10 cellular contexts compared by ENCODE assay signal in genomic region chr9:127503379-127503921, GRCh38. TPM values are rescaled to one million over a fixed set of nuclear protein-coding genes. Genes with fewer than 3 reads are reported as not detected.
A peak's percentile ranks its signal among the peaks of the same experiment; 100 is the strongest.
DNase-seq lines count a peak whose midpoint lies in the region; ATAC-seq, FAIRE-seq and TF ChIP-seq lines count a peak whose summit lies in the region.
"Had no signal": no experiment of that assay in that cellular context is flagged by ENCODE, and none has a peak within 500 bp of the region (broad histone marks: within the 10 kb centered on the region; RNA-seq: fewer than 3 reads in every experiment).

No MANE protein-coding gene starts in this region.

- TF ChIP-seq RAD21 in K562 (CRISPR knock-in tag; conservative IDR thresholded peaks at IDR 0.05 in 1 of 2, IDR thresholded peaks at IDR 0.05 in 1 of 2) = no peak

- intact Hi-C loops in activated CD8-positive, alpha-beta T cell treated with anti-CD3 and anti-CD28 coated beads for 36 hours (cut with micrococcal nuclease) = loop anchor here (10.0 kb wide), 1 partner anchor 231 kb away; the partner anchor contains the start of gene TOR2A
- intact Hi-C loops in K562 (cut with micrococcal nuclease) (loop anchor here (10.0 kb wide), 1 partner anchor 411 kb away; the partner anchor contains the start of gene ST6GALNAC4), adrenal gland (cut with DNase I) (loop anchor here (5.0 to 10.0 kb wide), 3 partner anchors 84 to 421 kb away; partner anchors contain the start of gene TOR2A (in 1 of the 2))

- TF ChIP-seq POLR2A in K562 (conservative IDR thresholded peaks at IDR 0.05) (no peak), adrenal gland (IDR thresholded peaks at IDR 0.05) (no peak)

- ATAC-seq in activated CD8-positive, alpha-beta T cell treated with anti-CD3 and anti-CD28 coated beads, Interleukin-2, amount 10 ng/mL, durations not matched to agents 7 days and 5 days = no peak
- no peak for ATAC-seq in activated CD8-positive, alpha-beta T cell treated with anti-CD3 and anti-CD28 coated beads for 36 hours
- no peak; the same call in 2 of the 3 replicates for ATAC-seq in K562

- no peak for DNase-seq in activated CD8-positive, alpha-beta T cell treated with anti-CD3 and anti-CD28 coated beads, Interleukin-2, amount 10 ng/mL, durations not matched to agents 7 days and 5 days
- DNase-seq in activated CD8-positive, alpha-beta T cell treated with anti-CD3 and anti-CD28 coated beads for 36 hours = no peak
- no peak for DNase-seq in HFFc6
- no peak for DNase-seq in K562 (ENCODE audit: extremely low read depth in 1 of 4, low spot score in 3 of 4)
- DNase-seq in neural crest cell (ENCODE audit: low read depth, low spot score) = no peak
- no peak for DNase-seq in BE2C
- no peak for DNase-seq in adrenal gland
- no peak for DNase-seq in SKM-1 (lab: John Stamatoyannopoulos, UW; ENCODE audit: unreplicated experiment)

- no peak overlapping the region for H3K4me3 Mint-ChIP-seq in activated CD8-positive, alpha-beta T cell treated with anti-CD3 and anti-CD28 coated beads, Interleukin-2, amount 10 ng/mL, durations not matched to agents 7 days and 5 days
- no peak overlapping the region for H3K4me3 Mint-ChIP-seq in activated CD8-positive, alpha-beta T cell treated with anti-CD3 and anti-CD28 coated beads for 36 hours
- H3K4me3 Mint-ChIP-seq in HFFc6 (no peak overlapping the region), neural crest cell (peak overlapping the region; percentile 32)
- H3K4me3 Mint-ChIP-seq: CD8-positive, alpha-beta T cell had no signal

- peaks cover 50% of the 10 kb centered on the region; the same call in 1 of the 3 replicates for H3K36me3 ChIP-seq in K562 (ENCODE audit: control insufficient read depth, insufficient read depth, low read length)
- H3K36me3 ChIP-seq in BE2C = no peaks in the 10 kb centered on the region
- H3K36me3 ChIP-seq in adrenal gland (replicated peaks in 1 of 2) = peaks cover 0 to 49% of the 10 kb centered on the region in 2 donors

- BruUV-seq in K562 (replicated peaks; lab: Mats Ljungman, UMichigan) = no TSS peak

- TF ChIP-seq CTCF in activated CD8-positive, alpha-beta T cell treated with anti-CD3 and anti-CD28 coated beads for 36 hours (IDR thresholded peaks at IDR 0.05) = no peak
- TF ChIP-seq CTCF in HFFc6 (IDR thresholded peaks at IDR 0.05) = no peak
- no peak for TF ChIP-seq CTCF in K562 (IDR thresholded peaks at IDR 0.05 in 2 of 3, conservative IDR thresholded peaks at IDR 0.05 in 1 of 3; ENCODE audit: insufficient read depth in 2 of 3, low read depth in 1 of 3, low read length in 3 of 3)
- TF ChIP-seq CTCF in neural crest cell (conservative IDR thresholded peaks at IDR 0.05) = no peak
- TF ChIP-seq CTCF in BE2C (IDR thresholded peaks at IDR 0.05; ENCODE audit: low read depth, low read length) = no peak
- no peak for TF ChIP-seq CTCF in adrenal gland (IDR thresholded peaks at IDR 0.05)

- H3K9me3 Mint-ChIP-seq in activated CD8-positive, alpha-beta T cell treated with anti-CD3 and anti-CD28 coated beads, Interleukin-2, amount 10 ng/mL, durations not matched to agents 7 days and 5 days (ENCODE audit: insufficient read depth) = no peaks in the 10 kb centered on the region
- H3K9me3 Mint-ChIP-seq in activated CD8-positive, alpha-beta T cell treated with anti-CD3 and anti-CD28 coated beads for 36 hours = no peaks in the 10 kb centered on the region
- H3K9me3 Mint-ChIP-seq in HFFc6 = no peaks in the 10 kb centered on the region; the same call in 1 of the 2 replicates
- H3K9me3 Mint-ChIP-seq in neural crest cell = no peaks in the 10 kb centered on the region
- H3K9me3 Mint-ChIP-seq: CD8-positive, alpha-beta T cell had no signal

- H3K4me1 ChIP-seq in K562 (replicated peaks in 1 of 2; ENCODE audit: control insufficient read depth in 2 of 2, insufficient read depth in 2 of 2, low read length in 2 of 2) = peaks cover 10 to 55% of the 10 kb centered on the region in 2 experiments
- no peaks in the 10 kb centered on the region for H3K4me1 ChIP-seq in BE2C
- H3K4me1 ChIP-seq in adrenal gland (replicated peaks in 1 of 2) = peaks cover 21 to 40% of the 10 kb centered on the region in 2 donors

- H2AFZ ChIP-seq in K562 (ENCODE audit: low read depth, low read length) = no peak overlapping the region

- POLR2A ChIA-PET in activated CD8-positive, alpha-beta T cell treated with anti-CD3 and anti-CD28 coated beads, Interleukin-2, amount 10 ng/mL, durations not matched to agents 7 days and 5 days (lab: Charles Lee) = no interaction called here
- POLR2A ChIA-PET in activated CD8-positive, alpha-beta T cell treated with anti-CD3 and anti-CD28 coated beads for 36 hours (lab: Charles Lee) = interaction anchor here (1.0 to 1.2 kb wide), 3 partner anchors 9 to 109 kb away, joined by 3 read pairs; no protein-coding TSS in a partner anchor
- POLR2A ChIA-PET in K562 (lab: Yijun Ruan, JAX) = interaction anchor here (2.2 kb wide), 1 partner anchor 83 kb away, joined by 6 read pairs; no protein-coding TSS in a partner anchor

- H3K27me3 ChIP-seq in K562 (ENCODE audit: control insufficient read depth in 2 of 2, insufficient read depth in 2 of 2, low read length in 2 of 2) (no peaks in the 10 kb centered on the region), BE2C (no peaks in the 10 kb centered on the region), adrenal gland (no peaks in the 10 kb centered on the region)
- H3K27me3 ChIP-seq: MG63 had no signal

- H3K9me1 ChIP-seq in K562 (ENCODE audit: control insufficient read depth, insufficient read depth, low read length) = no peaks in the 10 kb centered on the region

- no peak for TF ChIP-seq EP300 in K562 (IDR thresholded peaks at IDR 0.05; ENCODE audit: low read length)

- peaks cover 2% of the 10 kb centered on the region for H3K4me1 Mint-ChIP-seq in activated CD8-positive, alpha-beta T cell treated with anti-CD3 and anti-CD28 coated beads, Interleukin-2, amount 10 ng/mL, durations not matched to agents 7 days and 5 days (ENCODE audit: low read depth)
- H3K4me1 Mint-ChIP-seq in activated CD8-positive, alpha-beta T cell treated with anti-CD3 and anti-CD28 coated beads for 36 hours (ENCODE audit: low read depth) = no peaks in the 10 kb centered on the region
- peaks cover 29% of the 10 kb centered on the region for H3K4me1 Mint-ChIP-seq in HFFc6 (ENCODE audit: low read depth)
- peaks cover 7% of the 10 kb centered on the region for H3K4me1 Mint-ChIP-seq in neural crest cell

- in situ Hi-C loops in K562 (cut with MboI) = loop anchor here (5.0 kb wide), 4 partner anchors 84 to 424 kb away; partner anchors contain the start of genes AK1 and TOR2A

- no peaks in the 10 kb centered on the region for H4K20me1 ChIP-seq in K562 (replicated peaks; ENCODE audit: control insufficient read depth, insufficient read depth, low read length)

- H3K9ac ChIP-seq in K562 (ENCODE audit: insufficient read depth in 1 of 2, low read depth in 2 of 2, low read length in 2 of 2) = no peak overlapping the region; a peak in 1 of 4 replicates

- CTCF ChIA-PET in activated CD8-positive, alpha-beta T cell treated with anti-CD3 and anti-CD28 coated beads, Interleukin-2, amount 10 ng/mL, durations not matched to agents 7 days and 5 days (lab: Charles Lee) = interaction anchor here (0.6 to 3.3 kb wide), 12 partner anchors 9 to 232 kb away, joined by 3 to 40 read pairs (median 6); partner anchors contain the start of gene TOR2A
- CTCF ChIA-PET in activated CD8-positive, alpha-beta T cell treated with anti-CD3 and anti-CD28 coated beads for 36 hours (lab: Charles Lee) = interaction anchor here (0.6 to 3.6 kb wide), 23 partner anchors 11 to 1367 kb away, joined by 3 to 40 read pairs (median 4); no protein-coding TSS in a partner anchor
- CTCF ChIA-PET in K562 (lab: Yijun Ruan, JAX; ENCODE audit: low intra/inter-chr PET ratio) = interaction anchor here (0.6 to 4.5 kb wide), 4 partner anchors 83 to 418 kb away, joined by 3 to 50 read pairs (median 10); partner anchors contain the start of gene TOR2A

- H3K79me2 ChIP-seq in K562 (ENCODE audit: control insufficient read depth, insufficient read depth, low read length) = no peaks in the 10 kb centered on the region

- no peak overlapping the region for H3K4me2 ChIP-seq in K562 (ENCODE audit: insufficient read depth, low read length)

- H3K4me3 ChIP-seq in K562 (no peak overlapping the region), BE2C (ENCODE audit: low read depth, low read length) (no peak overlapping the region), adrenal gland (no peak overlapping the region)
- H3K4me3 ChIP-seq: MG63 had no signal

- no peak for FAIRE-seq in K562 (lab: Jason Lieb, UNC)

- no peaks in the 10 kb centered on the region for H3K27me3 Mint-ChIP-seq in activated CD8-positive, alpha-beta T cell treated with anti-CD3 and anti-CD28 coated beads, Interleukin-2, amount 10 ng/mL, durations not matched to agents 7 days and 5 days (ENCODE audit: low read depth)
- H3K27me3 Mint-ChIP-seq in activated CD8-positive, alpha-beta T cell treated with anti-CD3 and anti-CD28 coated beads for 36 hours = no peaks in the 10 kb centered on the region
- peaks cover 37% of the 10 kb centered on the region for H3K27me3 Mint-ChIP-seq in HFFc6 (ENCODE audit: insufficient read depth)
- H3K27me3 Mint-ChIP-seq in neural crest cell (ENCODE audit: low read depth) = no peaks in the 10 kb centered on the region

- 74% methylated on average over 14 of the region's 20 CpGs for WGBS in K562 (ENCODE audit: insufficient coverage, low coverage, missing lambda C conversion rate)
- 79 to 91% (median 83%) methylated on average over 15 to 20 of the region's 20 CpGs for WGBS in adrenal gland, 4 donors

- peaks cover 11% of the 10 kb centered on the region for H3K36me3 Mint-ChIP-seq in activated CD8-positive, alpha-beta T cell treated with anti-CD3 and anti-CD28 coated beads, Interleukin-2, amount 10 ng/mL, durations not matched to agents 7 days and 5 days (ENCODE audit: low read depth)
- no peaks in the 10 kb centered on the region for H3K36me3 Mint-ChIP-seq in activated CD8-positive, alpha-beta T cell treated with anti-CD3 and anti-CD28 coated beads for 36 hours (ENCODE audit: low read depth)
- H3K36me3 Mint-ChIP-seq in HFFc6 (ENCODE audit: low read depth) (peaks cover 10% of the 10 kb centered on the region; the same call in 1 of the 2 replicates), neural crest cell (ENCODE audit: low read depth) (no peaks in the 10 kb centered on the region)

- H3K27ac ChIP-seq in K562 (ENCODE audit: extremely low read depth, low read depth, low read length) (no peak overlapping the region), adrenal gland (peak overlapping the region in 2 of 5 donors; percentile 72 to 93)

- no peaks in the 10 kb centered on the region for H3K9me3 ChIP-seq in K562 (replicated peaks; ENCODE audit: control insufficient read depth, insufficient read depth, low read depth, low read length)
- no peaks in the 10 kb centered on the region for H3K9me3 ChIP-seq in BE2C
- no peaks in the 10 kb centered on the region for H3K9me3 ChIP-seq in adrenal gland (replicated peaks in 1 of 3)
- H3K9me3 ChIP-seq: MG63 had no signal

- H3K27ac Mint-ChIP-seq in activated CD8-positive, alpha-beta T cell treated with anti-CD3 and anti-CD28 coated beads, Interleukin-2, amount 10 ng/mL, durations not matched to agents 7 days and 5 days = peak overlapping the region; percentile 57
- no peak overlapping the region for H3K27ac Mint-ChIP-seq in activated CD8-positive, alpha-beta T cell treated with anti-CD3 and anti-CD28 coated beads for 36 hours
- H3K27ac Mint-ChIP-seq in HFFc6 = peak overlapping the region; percentile 79
- H3K27ac Mint-ChIP-seq in neural crest cell (ENCODE audit: unreplicated experiment) = no peak overlapping the region
- H3K27ac Mint-ChIP-seq: CD8-positive, alpha-beta T cell had no signal

RNA-seq across cellular contexts. Expression of gene LRSAM1, which starts 52.1 kb away (rescaled TPM):
- 10 to 100 TPM; 17.8 to 18.0 TPM for total RNA-seq in activated CD8-positive, alpha-beta T cell treated with anti-CD3 and anti-CD28 coated beads, Interleukin-2, amount 10 ng/mL, durations not matched to agents 7 days and 5 days
- 10 to 100 TPM; 17.1 to 18.6 TPM for total RNA-seq in activated CD8-positive, alpha-beta T cell treated with anti-CD3 and anti-CD28 coated beads for 36 hours
- 10 to 100 TPM; 12.1 to 15.9 (median 13.4) TPM for total RNA-seq in HFFc6 (2021; fragmentation: NEBNext Ultra II Directional; extraction: Animal tissue kit (Norgen Biotek cat#: 25700))
- 55.1 and 93.1 TPM in 2 replicates for total RNA-seq in K562 (2011; cell fraction: chromatin; rRNA removed; ENCODE audit: low replicate concordance)
- 44.6 and 44.7 TPM in 2 replicates for total RNA-seq in K562 (2011; cell fraction: nucleolus; rRNA removed)
- 34.8 and 38.2 TPM in 2 replicates for total RNA-seq in K562 (2011; cell fraction: nucleoplasm; rRNA removed)
- 9.0 and 9.9 TPM in 2 replicates for total RNA-seq in K562 (2014; rRNA removed)
- total RNA-seq in K562 (2014; rRNA removed; fragmentation: Illumina TruSeq; extraction: Trizol) = 3.2 and 4.1 TPM in 2 replicates
- total RNA-seq in K562 (2015; rRNA removed; fragmentation: Illumina TruSeq; extraction: Trizol) = 4.6 and 5.5 TPM in 2 replicates
- 16.2 and 16.9 TPM in 2 replicates for total RNA-seq in K562 (2021)
- polyA plus RNA-seq in K562 (2011; rRNA removed) = 4.7 and 6.1 TPM in 2 replicates
- polyA plus RNA-seq in K562 (2011; cell fraction: cytosol; rRNA removed) = 3.1 and 6.4 TPM in 2 replicates
- 20.1 and 28.5 TPM in 2 replicates for polyA plus RNA-seq in K562 (2011; cell fraction: nucleus; rRNA removed)
- polyA plus RNA-seq in K562 (2012) = 6.8 and 13.7 TPM in 2 replicates
- 6.2 and 7.4 TPM in 2 replicates for polyA plus RNA-seq in K562 (2014; fragmentation: Illumina TruSeq; extraction: Trizol)
- under 1 TPM; 0.07 to 0.32 TPM for polyA plus RNA-seq in K562 (2014; fragmentation: Nextera tagmentation; extraction: Ambion mirVana)
- 8.5 and 11.3 TPM in 2 replicates for polyA plus RNA-seq in K562 (2014; rRNA removed)
- polyA minus RNA-seq in K562 (2011; rRNA and poly(A)+ RNA removed) = 8.0 and 9.1 TPM in 2 replicates
- polyA minus RNA-seq in K562 (2011; cell fraction: cytosol; rRNA and poly(A)+ RNA removed) = 5.1 and 7.0 TPM in 2 replicates
- polyA minus RNA-seq in K562 (2011; cell fraction: nucleus; rRNA and poly(A)+ RNA removed) = 14.7 and 16.1 TPM in 2 replicates
- 17.3 and 21.5 TPM in 2 replicates for total RNA-seq in neural crest cell
- 20.5 TPM for polyA plus RNA-seq in BE2C (2012; ENCODE audit: insufficient read depth, insufficient read length, low read depth)
- total RNA-seq in adrenal gland = 10 to 100 TPM; 18.3 to 31.0 (median 29.3) TPM
- polyA plus RNA-seq in adrenal gland = 10 to 100 TPM in 2 of 3 donors, 1 to 10 TPM in 1; 6.8 to 74.8 (median 36.8) TPM

RNA-seq across cellular contexts. Expression of gene RPL12, which starts 52.2 kb away (rescaled TPM):
- total RNA-seq in activated CD8-positive, alpha-beta T cell treated with anti-CD3 and anti-CD28 coated beads, Interleukin-2, amount 10 ng/mL, durations not matched to agents 7 days and 5 days = 1,000 to 10,000 TPM; 1,248 to 1,328 TPM
- 1,000 to 10,000 TPM; 2,353 to 2,364 TPM for total RNA-seq in activated CD8-positive, alpha-beta T cell treated with anti-CD3 and anti-CD28 coated beads for 36 hours
- total RNA-seq in HFFc6 (2021; fragmentation: NEBNext Ultra II Directional; extraction: Animal tissue kit (Norgen Biotek cat#: 25700)) = 1,000 to 10,000 TPM in 4 of 6 experiments, 100 to 1,000 TPM in 2; 953 to 1,196 (median 1,072) TPM
- total RNA-seq in K562 (2011; cell fraction: chromatin; rRNA removed; ENCODE audit: low replicate concordance) = 400 and 555 TPM in 2 replicates
- 648 and 678 TPM in 2 replicates for total RNA-seq in K562 (2011; cell fraction: nucleolus; rRNA removed)
- 701 and 1,157 TPM in 2 replicates for total RNA-seq in K562 (2011; cell fraction: nucleoplasm; rRNA removed)
- total RNA-seq in K562 (2014; rRNA removed) (1,796 and 1,973 TPM in 2 replicates), K562 (2014; rRNA removed; fragmentation: Illumina TruSeq; extraction: Trizol) (2,499 and 2,531 TPM in 2 replicates), K562 (2015; rRNA removed; fragmentation: Illumina TruSeq; extraction: Trizol) (3,220 and 3,261 TPM in 2 replicates), K562 (2021) (1,614 and 1,743 TPM in 2 replicates), neural crest cell (1,131 and 1,237 TPM in 2 replicates), adrenal gland (1,000 to 10,000 TPM in 6 of 8 donors, 100 to 1,000 TPM in 2; 879 to 2,396 (median 1,368) TPM)
- polyA plus RNA-seq in K562 (2011; rRNA removed) (2,587 and 3,088 TPM in 2 replicates), K562 (2014; fragmentation: Illumina TruSeq; extraction: Trizol) (4,080 and 4,558 TPM in 2 replicates), K562 (2014; fragmentation: Nextera tagmentation; extraction: Ambion mirVana) (1,000 to 10,000 TPM; 2,219 to 2,376 TPM), K562 (2014; rRNA removed) (2,953 and 3,005 TPM in 2 replicates), adrenal gland (1,000 to 10,000 TPM; 1,610 to 4,212 (median 2,925) TPM)
- 2,689 and 4,292 TPM in 2 replicates for polyA plus RNA-seq in K562 (2011; cell fraction: cytosol; rRNA removed)
- 951 and 1,340 TPM in 2 replicates for polyA plus RNA-seq in K562 (2011; cell fraction: nucleus; rRNA removed)
- polyA plus RNA-seq in K562 (2012) = 1,770 and 3,341 TPM in 2 replicates
- 933 and 1,147 TPM in 2 replicates for polyA minus RNA-seq in K562 (2011; rRNA and poly(A)+ RNA removed)
- polyA minus RNA-seq in K562 (2011; cell fraction: cytosol; rRNA and poly(A)+ RNA removed) = 732 and 781 TPM in 2 replicates
- 303 and 594 TPM in 2 replicates for polyA minus RNA-seq in K562 (2011; cell fraction: nucleus; rRNA and poly(A)+ RNA removed)
- 694 TPM for polyA plus RNA-seq in BE2C (2012; ENCODE audit: insufficient read depth, insufficient read length, low read depth)

Comparison
In these comparisons a context has a peak if more than half of its experiments do, and no peak if none do; other contexts are left out.
1. H3K27ac Mint-ChIP-seq: peak in activated CD8-positive, alpha-beta T cell treated with anti-CD3 and anti-CD28 coated beads, Interleukin-2, amount 10 ng/mL, durations not matched to agents 7 days and 5 days (single experiment) and HFFc6 (single experiment); none in activated CD8-positive, alpha-beta T cell treated with anti-CD3 and anti-CD28 coated beads for 36 hours (single experiment) and neural crest cell (single experiment).